21 cellular contexts compared by ENCODE assay signal in genomic region chr11:74007691-74008372, GRCh38. TPM values are rescaled to one million over a fixed set of nuclear protein-coding genes. Genes with fewer than 3 reads are reported as not detected.
DNase-seq lines count a peak whose midpoint lies in the region; ATAC-seq and TF ChIP-seq lines count a peak whose summit lies in the region.
"Had no signal": no experiment of that assay in that cellular context is flagged by ENCODE, and none has a peak within 500 bp of the region (broad histone marks: within the 10 kb centered on the region; RNA-seq: fewer than 3 reads in every experiment).

No MANE protein-coding gene starts in this region.

- H3K4me1 ChIP-seq in smooth muscle cell (ENCODE audit: low read depth): no peaks in the 10 kb centered on the region
- H3K4me1 ChIP-seq: ascending aorta, parathyroid adenoma had no signal

- peak overlapping the region; percentile 80 for H3K27ac Mint-ChIP-seq in activated T-cell treated with anti-CD3 and anti-CD28 coated beads, Interleukin-2, amount 50 U/mL, for 24 hours
- H3K27ac Mint-ChIP-seq in activated T-helper 2 cell treated with anti-CD3 and anti-CD28 coated beads, Interferon-gamma antibody, Interleukin-2, Interleukin-4, amounts not matched to agents 10 μg/mL and 5 μg/mL and 100 μg/mL, durations not matched to agents 14 hours and 24 hours and 36 hours: peak overlapping the region; percentile 24

- 55% methylated on average over 6 of the region's 6 CpGs for WGBS in smooth muscle cell (ENCODE audit: low lambda C conversion rate)

- H4K20me1 ChIP-seq in smooth muscle cell (ENCODE audit: low read depth): no peaks in the 10 kb centered on the region

- intact Hi-C loops in activated T-helper 2 cell treated with anti-CD3 and anti-CD28 coated beads, Interferon-gamma antibody, Interleukin-2, Interleukin-4, amounts not matched to agents 10 μg/mL and 5 μg/mL and 100 μg/mL, durations not matched to agents 14 hours and 24 hours and 36 hours (cut with micrococcal nuclease): no loop called here
- intact Hi-C loops in left ventricle myocardium superior (cut with micrococcal nuclease): no loop called here
- intact Hi-C loops in left colon (cut with DNase I, micrococcal nuclease): no loop called here

- no peak overlapping the region for H3K4me3 Mint-ChIP-seq in activated T-cell treated with anti-CD3 and anti-CD28 coated beads, Interleukin-2, amount 50 U/mL, for 24 hours
- no peak overlapping the region for H3K4me3 Mint-ChIP-seq in activated T-cell treated with anti-CD3 and anti-CD28 coated beads, Interleukin-2, amount 50 U/mL, for 4 hours
- no peak overlapping the region for H3K4me3 Mint-ChIP-seq in activated T-helper 2 cell treated with anti-CD3 and anti-CD28 coated beads, Interferon-gamma antibody, Interleukin-2, Interleukin-4, amounts not matched to agents 10 μg/mL and 5 μg/mL and 100 μg/mL, durations not matched to agents 14 hours and 24 hours and 36 hours (ENCODE audit: low read depth)

- H3K36me3 ChIP-seq in smooth muscle cell (ENCODE audit: low read depth): no peaks in the 10 kb centered on the region

- no peak overlapping the region for H2AFZ ChIP-seq in smooth muscle cell (ENCODE audit: low read depth)
- H2AFZ ChIP-seq: parathyroid adenoma had no signal

- H3F3A ChIP-seq in smooth muscle cell (ENCODE audit: low read depth): no peaks in the 10 kb centered on the region

- no peak overlapping the region for H3K9ac ChIP-seq in smooth muscle cell (ENCODE audit: low read depth)
- H3K9ac ChIP-seq: parathyroid adenoma had no signal

- peak overlapping the region; percentile 74 for H3K4me2 ChIP-seq in smooth muscle cell

- no peaks in the 10 kb centered on the region for H3K9me3 Mint-ChIP-seq in activated T-cell treated with anti-CD3 and anti-CD28 coated beads, Interleukin-2, amount 50 U/mL, for 24 hours
- H3K9me3 Mint-ChIP-seq in activated T-cell treated with anti-CD3 and anti-CD28 coated beads, Interleukin-2, amount 50 U/mL, for 4 hours: no peaks in the 10 kb centered on the region
- H3K9me3 Mint-ChIP-seq in activated T-helper 2 cell treated with anti-CD3 and anti-CD28 coated beads, Interferon-gamma antibody, Interleukin-2, Interleukin-4, amounts not matched to agents 10 μg/mL and 5 μg/mL and 100 μg/mL, durations not matched to agents 14 hours and 24 hours and 36 hours: no peaks in the 10 kb centered on the region

- no peak overlapping the region for H3K27ac ChIP-seq in smooth muscle cell (ENCODE audit: low read depth)
- H3K27ac ChIP-seq: ascending aorta, parathyroid adenoma, thoracic aorta had no signal

- no peaks in the 10 kb centered on the region for H3K9me3 ChIP-seq in smooth muscle cell (replicated peaks; ENCODE audit: low read depth)
- H3K9me3 ChIP-seq: ascending aorta, thoracic aorta had no signal

- no peak for DNase-seq in activated T-cell treated with anti-CD3 and anti-CD28 coated beads, Interleukin-2, amount 50 U/mL, for 24 hours
- DNase-seq in activated T-cell treated with anti-CD3 and anti-CD28 coated beads, Interleukin-2, amount 50 U/mL, for 4 hours: no peak
- no peak for DNase-seq in activated T-helper 2 cell treated with anti-CD3 and anti-CD28 coated beads, Interferon-gamma antibody, Interleukin-2, Interleukin-4, amounts not matched to agents 10 μg/mL and 5 μg/mL and 100 μg/mL, durations not matched to agents 14 hours and 24 hours and 36 hours (ENCODE audit: low spot score)
- DNase-seq in left ventricle myocardium superior (no peak), smooth muscle cell (lab: John Stamatoyannopoulos, UW; ENCODE audit: unreplicated experiment) (no peak), left colon (no peak), ecto neural progenitor cell (ENCODE audit: low spot score) (no peak)
- no peak for DNase-seq in stimulated activated CD4-positive, alpha-beta T cell treated with anti-CD3 and anti-CD28 coated beads, Interleukin-1b, Interleukin-23, amount 100 ng/mL, for 48 hours
- DNase-seq: activated gamma-delta T cell, COR-L47, NCI-H1417 treated with DMSO at 0.1 percent for 48 hours, NCI-H2171 treated with DMSO at 0.1 percent for 48 hours, NCI-H69, SHP77, small intestine had no signal

- no peaks in the 10 kb centered on the region for H3K79me2 ChIP-seq in smooth muscle cell (ENCODE audit: low read depth)
- H3K79me2 ChIP-seq: parathyroid adenoma had no signal

- TF ChIP-seq CTCF in smooth muscle cell (IDR thresholded peaks at IDR 0.05; ENCODE audit: borderline replicate concordance, insufficient read depth, poor library complexity, severe bottlenecking): no peak

- H3K36me3 Mint-ChIP-seq in activated T-cell treated with anti-CD3 and anti-CD28 coated beads, Interleukin-2, amount 50 U/mL, for 24 hours (ENCODE audit: low read depth): peaks cover 30% of the 10 kb centered on the region
- peaks cover 8% of the 10 kb centered on the region for H3K36me3 Mint-ChIP-seq in activated T-cell treated with anti-CD3 and anti-CD28 coated beads, Interleukin-2, amount 50 U/mL, for 4 hours (ENCODE audit: insufficient read depth)
- peaks cover 12% of the 10 kb centered on the region for H3K36me3 Mint-ChIP-seq in activated T-helper 2 cell treated with anti-CD3 and anti-CD28 coated beads, Interferon-gamma antibody, Interleukin-2, Interleukin-4, amounts not matched to agents 10 μg/mL and 5 μg/mL and 100 μg/mL, durations not matched to agents 14 hours and 24 hours and 36 hours (ENCODE audit: low read depth)

- peaks cover 84% of the 10 kb centered on the region for H3K4me1 Mint-ChIP-seq in activated T-cell treated with anti-CD3 and anti-CD28 coated beads, Interleukin-2, amount 50 U/mL, for 24 hours (ENCODE audit: low read depth)
- peaks cover 91% of the 10 kb centered on the region for H3K4me1 Mint-ChIP-seq in activated T-cell treated with anti-CD3 and anti-CD28 coated beads, Interleukin-2, amount 50 U/mL, for 4 hours (ENCODE audit: low read depth)
- peaks cover 68% of the 10 kb centered on the region for H3K4me1 Mint-ChIP-seq in activated T-helper 2 cell treated with anti-CD3 and anti-CD28 coated beads, Interferon-gamma antibody, Interleukin-2, Interleukin-4, amounts not matched to agents 10 μg/mL and 5 μg/mL and 100 μg/mL, durations not matched to agents 14 hours and 24 hours and 36 hours (ENCODE audit: low read depth)

- ATAC-seq in activated T-cell treated with anti-CD3 and anti-CD28 coated beads, Interleukin-2, amount 50 U/mL, for 4 hours: no peak
- peak; percentile 61 for ATAC-seq in left ventricle myocardium superior
- ATAC-seq in left colon: no peak

- H3K4me3 ChIP-seq in smooth muscle cell: no peak overlapping the region
- H3K4me3 ChIP-seq: ascending aorta, lung, thoracic aorta had no signal

- no peaks in the 10 kb centered on the region for H3K27me3 Mint-ChIP-seq in activated T-cell treated with anti-CD3 and anti-CD28 coated beads, Interleukin-2, amount 50 U/mL, for 24 hours
- no peaks in the 10 kb centered on the region for H3K27me3 Mint-ChIP-seq in activated T-cell treated with anti-CD3 and anti-CD28 coated beads, Interleukin-2, amount 50 U/mL, for 4 hours (ENCODE audit: low read depth)
- H3K27me3 Mint-ChIP-seq in activated T-helper 2 cell treated with anti-CD3 and anti-CD28 coated beads, Interferon-gamma antibody, Interleukin-2, Interleukin-4, amounts not matched to agents 10 μg/mL and 5 μg/mL and 100 μg/mL, durations not matched to agents 14 hours and 24 hours and 36 hours (ENCODE audit: low read depth): no peaks in the 10 kb centered on the region

- no peaks in the 10 kb centered on the region for H3K27me3 ChIP-seq in smooth muscle cell (ENCODE audit: low read depth)
- H3K27me3 ChIP-seq: ascending aorta had no signal

RNA-seq across cellular contexts. Expression of gene UCP3, which starts 1.1 kb away (rescaled TPM):
- total RNA-seq in activated T-cell treated with anti-CD3 and anti-CD28 coated beads, Interleukin-2, amount 50 U/mL, for 4 hours: 1 to 10 TPM; 1.3 to 2.6 (median 1.7) TPM
- 2.0 and 2.6 TPM in 2 replicates for total RNA-seq in activated T-helper 2 cell treated with anti-CD3 and anti-CD28 coated beads, Interferon-gamma antibody, Interleukin-2, Interleukin-4, amounts not matched to agents 10 μg/mL and 5 μg/mL and 100 μg/mL, durations not matched to agents 14 hours and 24 hours and 36 hours
- total RNA-seq in left ventricle myocardium superior: 11.9 TPM
- 0.54 and 0.85 TPM in 2 replicates for total RNA-seq in smooth muscle cell
- polyA plus RNA-seq in smooth muscle cell: 0.57 and 0.88 TPM in 2 replicates
- 1 to 10 TPM; 1.1 to 2.4 TPM for total RNA-seq in left colon
- total RNA-seq: ascending aorta, HepG2 had no signal

RNA-seq across cellular contexts. Expression of gene UCP2, which starts 25.2 kb away (rescaled TPM):
- total RNA-seq in activated T-cell treated with anti-CD3 and anti-CD28 coated beads, Interleukin-2, amount 50 U/mL, for 4 hours: 100 to 1,000 TPM in 1 of 3 donors, 10 to 100 TPM in 2; 69.3 to 146 (median 88.9) TPM
- total RNA-seq in activated T-helper 2 cell treated with anti-CD3 and anti-CD28 coated beads, Interferon-gamma antibody, Interleukin-2, Interleukin-4, amounts not matched to agents 10 μg/mL and 5 μg/mL and 100 μg/mL, durations not matched to agents 14 hours and 24 hours and 36 hours: 429 and 437 TPM in 2 replicates
- 28.6 TPM for total RNA-seq in left ventricle myocardium superior
- total RNA-seq in smooth muscle cell: 0.67 and 4.8 TPM in 2 replicates
- polyA plus RNA-seq in smooth muscle cell: 8.2 and 12.7 TPM in 2 replicates
- 10 to 100 TPM; 33.9 to 46.7 TPM for total RNA-seq in left colon

RNA-seq across cellular contexts. Expression of gene DNAJB13, which starts 57.0 kb away (rescaled TPM):
- under 1 TPM in 2 of 3 donors, not detected in 1; 0.27 to 0.61 TPM for total RNA-seq in activated T-cell treated with anti-CD3 and anti-CD28 coated beads, Interleukin-2, amount 50 U/mL, for 4 hours
- total RNA-seq in activated T-helper 2 cell treated with anti-CD3 and anti-CD28 coated beads, Interferon-gamma antibody, Interleukin-2, Interleukin-4, amounts not matched to agents 10 μg/mL and 5 μg/mL and 100 μg/mL, durations not matched to agents 14 hours and 24 hours and 36 hours: 0.44 and 0.52 TPM in 2 replicates
- not detected for total RNA-seq in left ventricle myocardium superior
- total RNA-seq in smooth muscle cell: not detected in 2 replicates
- not detected in 2 replicates for polyA plus RNA-seq in smooth muscle cell
- total RNA-seq in left colon: not detected
- total RNA-seq: ascending aorta, HepG2, M059J had no signal
